16 cellular contexts compared by ENCODE assay signal in the genomic region with DNA sequence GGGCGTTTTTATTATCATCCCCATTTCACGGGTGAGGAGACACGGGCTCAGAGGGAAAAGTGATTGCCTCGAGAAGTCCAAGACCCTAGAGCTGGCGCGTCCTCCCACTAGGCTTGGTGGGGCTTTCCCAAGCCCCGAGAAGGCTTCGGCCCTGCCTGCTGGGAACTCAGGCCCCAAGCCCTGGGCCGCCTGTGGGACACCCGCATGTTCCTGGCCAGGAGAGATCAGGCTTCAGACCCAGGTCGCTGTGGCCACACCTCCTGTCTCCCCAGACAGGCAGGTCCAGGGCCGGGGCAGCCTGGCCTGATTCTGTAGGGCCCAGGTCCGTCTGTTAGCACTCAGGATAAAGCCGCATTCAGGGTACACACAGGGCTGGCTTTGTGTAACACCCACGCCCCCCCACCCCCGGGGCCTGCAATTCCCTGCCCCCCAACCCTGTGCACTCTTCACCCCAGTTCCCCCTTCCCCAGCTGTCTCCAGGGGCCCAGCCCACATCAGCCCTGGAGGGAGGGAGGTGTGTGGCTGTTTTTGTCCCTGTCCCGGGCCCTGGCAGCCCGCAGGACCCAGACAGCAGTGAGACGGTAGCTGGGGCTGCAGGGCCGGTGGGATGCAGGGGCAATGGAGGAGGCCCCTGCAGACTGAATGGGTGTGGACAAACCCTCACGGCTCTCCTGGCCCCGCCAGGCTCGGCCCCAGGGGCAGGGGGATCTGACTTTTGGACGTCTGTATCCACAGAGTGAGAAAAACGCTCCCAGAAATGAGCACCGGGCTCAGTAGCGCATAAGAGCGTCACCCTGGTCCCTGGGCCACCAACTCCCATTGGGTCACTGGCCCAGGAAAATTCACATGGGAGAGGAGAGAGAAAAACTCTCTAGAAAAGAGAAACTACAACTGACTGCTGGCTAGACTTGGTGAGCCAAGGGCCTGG. TPM values are rescaled to one million over a fixed set of nuclear protein-coding genes. Genes with fewer than 3 reads are reported as not detected.
A peak's percentile ranks its signal among the peaks of the same experiment; 100 is the strongest.
DNase-seq lines count a peak whose midpoint lies in the region; ATAC-seq, FAIRE-seq and TF ChIP-seq lines count a peak whose summit lies in the region.
"Had no signal": no experiment of that assay in that cellular context is flagged by ENCODE, and none has a peak within 500 bp of the region (broad histone marks: within the 10 kb centered on the region; RNA-seq: fewer than 3 reads in every experiment).

No MANE protein-coding gene starts in this region.

- peaks cover 5% of the 10 kb centered on the region for H3K9me3 Mint-ChIP-seq in glutamatergic neuron (ENCODE audit: unreplicated experiment)
- H3K9me3 Mint-ChIP-seq in activated CD8-positive, alpha-beta T cell treated with anti-CD3 and anti-CD28 coated beads for 36 hours: no peaks in the 10 kb centered on the region
- H3K9me3 Mint-ChIP-seq: CD8-positive, alpha-beta memory T cell; stimulated activated effector memory CD8-positive, alpha-beta T cell treated with anti-CD3 and anti-CD28 coated beads, Interleukin-12 subunit alpha, Interleukin-12 subunit beta, amount 100 ng/mL, for 72 hours; T-helper 2 cell treated with Interferon-gamma antibody and Interleukin-4, amounts not matched to agents 5 μg/mL and 100 μg/mL, for 36 hours had no signal

- TF ChIP-seq CTCF in BE2C (IDR thresholded peaks at IDR 0.05; ENCODE audit: low read depth, low read length) (no peak), glutamatergic neuron (IDR thresholded peaks at IDR 0.05; ENCODE audit: partially characterized antibody, unreplicated experiment) (no peak)
- TF ChIP-seq CTCF in activated CD8-positive, alpha-beta T cell treated with anti-CD3 and anti-CD28 coated beads for 36 hours (IDR thresholded peaks at IDR 0.05): no peak

- H3K9me3 ChIP-seq in BE2C: no peaks in the 10 kb centered on the region
- H3K9me3 ChIP-seq: psoas muscle had no signal

- H3K27ac Mint-ChIP-seq in glutamatergic neuron (ENCODE audit: unreplicated experiment): no peak overlapping the region
- H3K27ac Mint-ChIP-seq in activated CD8-positive, alpha-beta T cell treated with anti-CD3 and anti-CD28 coated beads for 36 hours: no peak overlapping the region
- H3K27ac Mint-ChIP-seq: CD8-positive, alpha-beta memory T cell; stimulated activated effector memory CD8-positive, alpha-beta T cell treated with anti-CD3 and anti-CD28 coated beads, Interleukin-12 subunit alpha, Interleukin-12 subunit beta, amount 100 ng/mL, for 72 hours had no signal

- no peak for FAIRE-seq in GM12891 (lab: Jason Lieb, UNC)

- H3K36me3 ChIP-seq in BE2C: peaks cover 4% of the 10 kb centered on the region; the same call in 1 of the 2 replicates

- no peak overlapping the region for H3K4me3 ChIP-seq in BE2C (ENCODE audit: low read depth, low read length)
- H3K4me3 ChIP-seq: psoas muscle had no signal

- no peak for ATAC-seq in activated CD8-positive, alpha-beta T cell treated with anti-CD3 and anti-CD28 coated beads for 36 hours
- ATAC-seq: Panc1; psoas muscle; stimulated activated effector memory CD8-positive, alpha-beta T cell treated with anti-CD3 and anti-CD28 coated beads, Interleukin-12 subunit alpha, Interleukin-12 subunit beta, amount 100 ng/mL, for 72 hours had no signal

- DNase-seq in BE2C: peak; percentile 11
- DNase-seq in GM12891 (ENCODE audit: insufficient read length, low spot score): peak; percentile 5
- peak; percentile 25 for DNase-seq in glutamatergic neuron
- DNase-seq in posterior cingulate gyrus: peak in 8 of 10 donors; percentile 5 to 74 (median 15)
- DNase-seq in Kasumi-1 (lab: John Stamatoyannopoulos, UW): no peak
- no peak for DNase-seq in activated CD8-positive, alpha-beta T cell treated with anti-CD3 and anti-CD28 coated beads for 36 hours
- no peak for DNase-seq in NCI-H1694 (lab: John Stamatoyannopoulos, UW)
- DNase-seq in stimulated activated CD4-positive, alpha-beta T cell treated with anti-CD3 and anti-CD28 coated beads, Interleukin-4, amount 100 ng/mL, for 4 hours: no peak
- DNase-seq: amniotic stem cell, NCI-H1092, NCI-H510A had no signal

- H3K4me1 Mint-ChIP-seq in glutamatergic neuron (ENCODE audit: low read depth, unreplicated experiment): peaks cover 6% of the 10 kb centered on the region
- peaks cover 28% of the 10 kb centered on the region for H3K4me1 Mint-ChIP-seq in activated CD8-positive, alpha-beta T cell treated with anti-CD3 and anti-CD28 coated beads for 36 hours (ENCODE audit: low read depth)

- POLR2A ChIA-PET in activated CD8-positive, alpha-beta T cell treated with anti-CD3 and anti-CD28 coated beads for 36 hours (lab: Charles Lee): no interaction called here

- H3K36me3 Mint-ChIP-seq in glutamatergic neuron (ENCODE audit: unreplicated experiment): no peaks in the 10 kb centered on the region
- H3K36me3 Mint-ChIP-seq in activated CD8-positive, alpha-beta T cell treated with anti-CD3 and anti-CD28 coated beads for 36 hours (ENCODE audit: low read depth): peaks cover 2% of the 10 kb centered on the region
- H3K36me3 Mint-ChIP-seq: stimulated activated effector memory CD8-positive, alpha-beta T cell treated with anti-CD3 and anti-CD28 coated beads, Interleukin-12 subunit alpha, Interleukin-12 subunit beta, amount 100 ng/mL, for 72 hours had no signal

- TF ChIP-seq POLR2A in GM12891 (IDR thresholded peaks at IDR 0.05; ENCODE audit: low read depth, low read length): no peak

- intact Hi-C loops in posterior cingulate gyrus (cut with DNase I): no loop called here
- intact Hi-C loops in activated CD8-positive, alpha-beta T cell treated with anti-CD3 and anti-CD28 coated beads for 36 hours (cut with micrococcal nuclease): no loop called here

- peaks cover 4% of the 10 kb centered on the region for H3K27me3 Mint-ChIP-seq in glutamatergic neuron (ENCODE audit: unreplicated experiment)
- H3K27me3 Mint-ChIP-seq in activated CD8-positive, alpha-beta T cell treated with anti-CD3 and anti-CD28 coated beads for 36 hours: no peaks in the 10 kb centered on the region

- H3K4me3 Mint-ChIP-seq in glutamatergic neuron (ENCODE audit: unreplicated experiment): no peak overlapping the region
- H3K4me3 Mint-ChIP-seq in activated CD8-positive, alpha-beta T cell treated with anti-CD3 and anti-CD28 coated beads for 36 hours: no peak overlapping the region
- H3K4me3 Mint-ChIP-seq: CD8-positive, alpha-beta memory T cell; stimulated activated effector memory CD8-positive, alpha-beta T cell treated with anti-CD3 and anti-CD28 coated beads, Interleukin-12 subunit alpha, Interleukin-12 subunit beta, amount 100 ng/mL, for 72 hours; T-helper 2 cell treated with Interferon-gamma antibody and Interleukin-4, amounts not matched to agents 5 μg/mL and 100 μg/mL, for 36 hours had no signal

- H3K27me3 ChIP-seq in BE2C: no peaks in the 10 kb centered on the region

- CTCF ChIA-PET in activated CD8-positive, alpha-beta T cell treated with anti-CD3 and anti-CD28 coated beads for 36 hours (lab: Charles Lee): no interaction called here

- H3K4me1 ChIP-seq in BE2C: peaks cover 11% of the 10 kb centered on the region

TF ChIP-seq in GM12891, 5 proteins besides CTCF, POLR2A, EP300 and RAD21:
- TF ChIP-seq POLR2AphosphoS5 (IDR thresholded peaks at IDR 0.05; ENCODE audit: low read depth, low read length) (no peak), PAX5 (IDR thresholded peaks at IDR 0.05; ENCODE audit: insufficient read depth, low read length, severe bottlenecking) (no peak), POU2F2 (IDR thresholded peaks at IDR 0.05; ENCODE audit: low read depth, low read length) (no peak), TAF1 (IDR thresholded peaks at IDR 0.05; ENCODE audit: low read depth, low read length) (no peak), SPI1 (IDR thresholded peaks at IDR 0.05; ENCODE audit: low read depth, low read length) (no peak)

RNA-seq across cellular contexts. Expression of gene ZBP1, which starts 42.4 kb away (rescaled TPM):
- not detected for polyA plus RNA-seq in BE2C (2012; ENCODE audit: insufficient read depth, insufficient read length, low read depth)
- polyA plus RNA-seq in GM12891 (2012; ENCODE audit: low read depth, missing spikeins): 2.2 TPM
- not detected for total RNA-seq in glutamatergic neuron (ENCODE audit: unreplicated experiment)
- total RNA-seq in activated CD8-positive, alpha-beta T cell treated with anti-CD3 and anti-CD28 coated beads for 36 hours: under 1 TPM; 0.11 to 0.56 TPM

RNA-seq across cellular contexts. Expression of gene PMEPA1, which starts 47.2 kb away (rescaled TPM):
- polyA plus RNA-seq in BE2C (2012; ENCODE audit: insufficient read depth, insufficient read length, low read depth): 6.3 TPM
- polyA plus RNA-seq in GM12891 (2012; ENCODE audit: low read depth, missing spikeins): 2.8 TPM
- 14.4 TPM for total RNA-seq in glutamatergic neuron (ENCODE audit: unreplicated experiment)
- 1 to 10 TPM; 1.7 to 2.0 TPM for total RNA-seq in activated CD8-positive, alpha-beta T cell treated with anti-CD3 and anti-CD28 coated beads for 36 hours

Comparison
In these comparisons a context has a peak if more than half of its experiments do, and no peak if none do; other contexts are left out.
1. DNase-seq: peak in BE2C (single experiment), GM12891 (single experiment), glutamatergic neuron (single experiment) and posterior cingulate gyrus (8 of 10); none in Kasumi-1 (0 of 2), activated CD8-positive, alpha-beta T cell treated with anti-CD3 and anti-CD28 coated beads for 36 hours (single experiment), NCI-H1694 (single experiment) and stimulated activated CD4-positive, alpha-beta T cell treated with anti-CD3 and anti-CD28 coated beads, Interleukin-4, amount 100 ng/mL, for 4 hours (0 of 2).